8 cellular contexts compared by ENCODE assay signal in genomic region chr1:115213130-115213529, GRCh38.
"Had no signal": no experiment of that assay in that cellular context is flagged by ENCODE, and none has a peak within 500 bp of the region (broad histone marks: within the 10 kb centered on the region; RNA-seq: fewer than 3 reads in every experiment).

No MANE protein-coding gene starts in this region.

- DNase-seq: GDM1, GF-D8 had no signal

- H3K4me3 ChIP-seq: GM12878 had no signal

- ATAC-seq: GM12878 had no signal

- FAIRE-seq: G401.6, GM12878, GM12891, GM12892, GM18507, GM19239 had no signal
